ENCODE assay signal across 16 cellular contexts in the genomic region with DNA sequence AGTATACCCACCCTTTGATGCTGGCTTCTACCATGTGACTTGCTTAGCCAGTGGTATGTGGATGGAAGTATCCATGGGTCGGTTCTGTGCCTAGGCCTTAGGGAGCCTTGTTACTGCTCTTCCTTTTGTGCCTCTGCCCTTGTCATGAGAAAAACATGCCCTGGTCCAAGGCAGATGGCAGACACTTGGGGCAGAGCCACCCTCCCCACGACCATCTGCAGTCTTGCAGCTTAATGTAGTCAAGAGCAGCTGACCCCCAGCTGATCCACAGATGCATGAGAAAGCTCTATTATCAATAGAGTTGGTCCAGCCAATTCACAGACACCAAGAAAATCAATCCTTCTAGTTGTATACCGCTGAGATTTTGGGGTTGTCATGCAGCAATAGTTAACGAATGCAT.
A peak's percentile ranks its signal among the peaks of the same experiment; 100 is the strongest.
DNase-seq lines count a peak whose midpoint lies in the region; ATAC-seq and TF ChIP-seq lines count a peak whose summit lies in the region.
"Had no signal": no experiment of that assay in that cellular context is flagged by ENCODE, and none has a peak within 500 bp of the region (broad histone marks: within the 10 kb centered on the region; RNA-seq: fewer than 3 reads in every experiment).

No MANE protein-coding gene starts in this region.

- no peak overlapping the region for H3K4me3 ChIP-seq in right cardiac atrium (ENCODE audit: low read length)
- H3K4me3 ChIP-seq: BLaER1 treated with 17β-estradiol and CSF1 and Interleukin-3, amounts not matched to agents 10 nM and 100 nM had no signal

- TF ChIP-seq CTCF in glutamatergic neuron (IDR thresholded peaks at IDR 0.05; ENCODE audit: partially characterized antibody, unreplicated experiment) = no peak

- no peaks in the 10 kb centered on the region for H3K4me1 ChIP-seq in right cardiac atrium (ENCODE audit: control insufficient read depth, insufficient read depth, low read length)

- H3K4me1 Mint-ChIP-seq in glutamatergic neuron (ENCODE audit: low read depth, unreplicated experiment) = peaks cover 40% of the 10 kb centered on the region
- H3K4me1 Mint-ChIP-seq: B cell had no signal

- no peaks in the 10 kb centered on the region for H3K9me3 ChIP-seq in right cardiac atrium (ENCODE audit: control insufficient read depth, low read length)

- no peaks in the 10 kb centered on the region for H3K27me3 ChIP-seq in right cardiac atrium (ENCODE audit: control insufficient read depth, insufficient read depth)
- H3K27me3 ChIP-seq: BLaER1 treated with 17β-estradiol and CSF1 and Interleukin-3, amounts not matched to agents 10 nM and 100 nM had no signal

- peaks cover 16% of the 10 kb centered on the region for H3K9me3 Mint-ChIP-seq in glutamatergic neuron (ENCODE audit: unreplicated experiment)

- WGBS in right cardiac atrium = 93% methylated on average over 4 of the region's 4 CpGs

- no peak overlapping the region for H3K27ac ChIP-seq in right cardiac atrium (ENCODE audit: low read length)
- H3K27ac ChIP-seq: BLaER1 treated with 17β-estradiol and CSF1 and Interleukin-3, amounts not matched to agents 10 nM and 100 nM had no signal

- no peak overlapping the region for H3K4me3 Mint-ChIP-seq in glutamatergic neuron (ENCODE audit: unreplicated experiment)
- H3K4me3 Mint-ChIP-seq: B cell; CD8-positive, alpha-beta T cell had no signal

- peaks cover 13% of the 10 kb centered on the region for H3K27me3 Mint-ChIP-seq in glutamatergic neuron (ENCODE audit: unreplicated experiment)
- H3K27me3 Mint-ChIP-seq: B cell had no signal

- DNase-seq in Right ventricle myocardium inferior (ENCODE audit: missing footprints) (peak; percentile 37), right cardiac atrium (no peak), NCI-H524 treated with DMSO at 0.1 percent for 48 hours (lab: John Stamatoyannopoulos, UW) (peak; percentile 88), glutamatergic neuron (peak; percentile 62), GM19238 (ENCODE audit: insufficient read length, low spot score) (no peak)
- DNase-seq in activated naive CD4-positive, alpha-beta T cell treated with Interleukin-2 at 50 U/mL for 16 hours = no peak
- DNase-seq: Calu3; CD8-positive, alpha-beta T cell; DMS153; DMS79; GDM1; GOT3; H7 had no signal

- intact Hi-C loops in Right ventricle myocardium inferior (cut with DNase I) (no loop called here), right cardiac atrium (cut with DNase I) (no loop called here)

- peaks cover 11% of the 10 kb centered on the region for H3K36me3 Mint-ChIP-seq in glutamatergic neuron (ENCODE audit: unreplicated experiment)

- H3K27ac Mint-ChIP-seq in glutamatergic neuron (ENCODE audit: unreplicated experiment) = peak overlapping the region; percentile 86
- H3K27ac Mint-ChIP-seq: B cell; CD8-positive, alpha-beta T cell had no signal

- no peak for ATAC-seq in Right ventricle myocardium inferior
- ATAC-seq in right cardiac atrium = no peak
- ATAC-seq in GM18870 (IDR thresholded peaks at IDR 0.05; ENCODE audit: unreplicated experiment) = no peak
- ATAC-seq: CD8-positive, alpha-beta T cell had no signal

Comparison
In these comparisons a context has a peak if more than half of its experiments do, and no peak if none do; other contexts are left out.
1. DNase-seq: peak in Right ventricle myocardium inferior (single experiment), NCI-H524 treated with DMSO at 0.1 percent for 48 hours (single experiment) and glutamatergic neuron (single experiment); none in right cardiac atrium (0 of 3), activated naive CD4-positive, alpha-beta T cell treated with Interleukin-2 at 50 U/mL for 16 hours (single experiment) and GM19238 (single experiment).